19 cellular contexts compared by ENCODE assay signal in genomic region chr22:31348766-31349165, GRCh38. TPM values are rescaled to one million over a fixed set of nuclear protein-coding genes. Genes with fewer than 3 reads are reported as not detected.
DNase-seq lines count a peak whose midpoint lies in the region; FAIRE-seq and TF ChIP-seq lines count a peak whose summit lies in the region.
"Had no signal": no experiment of that assay in that cellular context is flagged by ENCODE, and none has a peak within 500 bp of the region (broad histone marks: within the 10 kb centered on the region; RNA-seq: fewer than 3 reads in every experiment).

No MANE protein-coding gene starts in this region.

- peaks cover 19% of the 10 kb centered on the region for H4K20me1 ChIP-seq in astrocyte (ENCODE audit: insufficient read depth, low read length)

- H3K4me1 Mint-ChIP-seq in activated CD4-positive, alpha-beta memory T cell treated with anti-CD3 and anti-CD28 coated beads, Interleukin-2, amount 10 ng/mL, durations not matched to agents 7 days and 5 days = peaks cover 23% of the 10 kb centered on the region
- H3K4me1 Mint-ChIP-seq in activated CD4-positive, alpha-beta memory T cell treated with anti-CD3 and anti-CD28 coated beads for 36 hours (ENCODE audit: low read depth) = peaks cover 16% of the 10 kb centered on the region
- peaks cover 8% of the 10 kb centered on the region for H3K4me1 Mint-ChIP-seq in astrocyte (ENCODE audit: low read depth, unreplicated experiment)
- H3K4me1 Mint-ChIP-seq in neural crest cell = peaks cover 34% of the 10 kb centered on the region

- no peak overlapping the region for H2AFZ ChIP-seq in astrocyte (ENCODE audit: low read depth, low read length)

- no peak overlapping the region for H3K4me3 ChIP-seq in HEK293 (ENCODE audit: low read depth, low read length)
- no peak overlapping the region for H3K4me3 ChIP-seq in astrocyte (ENCODE audit: insufficient read depth, low read depth, low read length)
- H3K4me3 ChIP-seq: K562 had no signal

- no peak overlapping the region for H3K9ac ChIP-seq in astrocyte (ENCODE audit: low read length)

- H3K27ac Mint-ChIP-seq in activated CD4-positive, alpha-beta memory T cell treated with anti-CD3 and anti-CD28 coated beads, Interleukin-2, amount 10 ng/mL, durations not matched to agents 7 days and 5 days = no peak overlapping the region
- H3K27ac Mint-ChIP-seq in activated CD4-positive, alpha-beta memory T cell treated with anti-CD3 and anti-CD28 coated beads for 36 hours = no peak overlapping the region
- H3K27ac Mint-ChIP-seq in astrocyte (ENCODE audit: unreplicated experiment) = no peak overlapping the region
- no peak overlapping the region for H3K27ac Mint-ChIP-seq in neural crest cell (ENCODE audit: unreplicated experiment)

- H3K27me3 Mint-ChIP-seq in activated CD4-positive, alpha-beta memory T cell treated with anti-CD3 and anti-CD28 coated beads, Interleukin-2, amount 10 ng/mL, durations not matched to agents 7 days and 5 days = no peaks in the 10 kb centered on the region
- H3K27me3 Mint-ChIP-seq in activated CD4-positive, alpha-beta memory T cell treated with anti-CD3 and anti-CD28 coated beads for 36 hours = no peaks in the 10 kb centered on the region
- H3K27me3 Mint-ChIP-seq in astrocyte (ENCODE audit: low read depth, unreplicated experiment) (peaks cover 2% of the 10 kb centered on the region), neural crest cell (ENCODE audit: low read depth) (no peaks in the 10 kb centered on the region)

- DNase-seq in activated CD4-positive, alpha-beta memory T cell treated with anti-CD3 and anti-CD28 coated beads, Interleukin-2, amount 10 ng/mL, durations not matched to agents 7 days and 5 days = no peak
- DNase-seq in activated CD4-positive, alpha-beta memory T cell treated with anti-CD3 and anti-CD28 coated beads for 36 hours = no peak
- no peak for DNase-seq in astrocyte (ENCODE audit: low read depth)
- DNase-seq in neural crest cell (ENCODE audit: low read depth, low spot score) = no peak
- no peak for DNase-seq in DMS 273 (lab: John Stamatoyannopoulos, UW; ENCODE audit: unreplicated experiment)
- DNase-seq in medulla oblongata (ENCODE audit: extremely low spot score) = no peak
- no peak for DNase-seq in NCI-H82 treated with DMSO at 0.1 percent for 48 hours (lab: John Stamatoyannopoulos, UW; ENCODE audit: unreplicated experiment)
- DNase-seq: HCEC 1CT, NCI-H1105, NCI-H1694 treated with DMSO at 0.1 percent for 48 hours, NCI-H2171, NCI-H446 treated with DMSO at 0.1 percent for 48 hours, NCI-H748 treated with DMSO at 0.1 percent for 48 hours, SIG-M5 had no signal

- H3K9me3 Mint-ChIP-seq in activated CD4-positive, alpha-beta memory T cell treated with anti-CD3 and anti-CD28 coated beads, Interleukin-2, amount 10 ng/mL, durations not matched to agents 7 days and 5 days = no peaks in the 10 kb centered on the region
- no peaks in the 10 kb centered on the region for H3K9me3 Mint-ChIP-seq in activated CD4-positive, alpha-beta memory T cell treated with anti-CD3 and anti-CD28 coated beads for 36 hours
- H3K9me3 Mint-ChIP-seq in astrocyte (ENCODE audit: unreplicated experiment) (no peaks in the 10 kb centered on the region), neural crest cell (no peaks in the 10 kb centered on the region)

- H3K4me1 ChIP-seq in HEK293 (ENCODE audit: control insufficient read depth, insufficient read depth, low read length) (peaks cover 16% of the 10 kb centered on the region), astrocyte (ENCODE audit: insufficient read depth, low read length) (peaks cover 26% of the 10 kb centered on the region)

- no peaks in the 10 kb centered on the region for H3K9me3 ChIP-seq in HEK293 (ENCODE audit: control insufficient read depth, insufficient read depth, low read depth, low read length)
- no peaks in the 10 kb centered on the region for H3K9me3 ChIP-seq in astrocyte (ENCODE audit: insufficient read depth, low read depth, low read length)

- TF ChIP-seq CTCF in HEK293 (tag by site-specific recombination; IDR thresholded peaks at IDR 0.05) (no peak), astrocyte (IDR thresholded peaks at IDR 0.05; ENCODE audit: insufficient read depth, low read depth, low read length) (no peak), neural crest cell (conservative IDR thresholded peaks at IDR 0.05) (no peak)

- H3K36me3 ChIP-seq in HEK293 (ENCODE audit: control insufficient read depth in 2 of 2, insufficient read depth in 1 of 2, low read length in 2 of 2) = peaks cover 0 to 14% of the 10 kb centered on the region in 2 experiments; a peak in 1 of 3 replicates
- H3K36me3 ChIP-seq in astrocyte (ENCODE audit: insufficient read depth, low read length) = no peaks in the 10 kb centered on the region

- peaks cover 12% of the 10 kb centered on the region for H3K36me3 Mint-ChIP-seq in activated CD4-positive, alpha-beta memory T cell treated with anti-CD3 and anti-CD28 coated beads, Interleukin-2, amount 10 ng/mL, durations not matched to agents 7 days and 5 days (ENCODE audit: low read depth)
- H3K36me3 Mint-ChIP-seq in activated CD4-positive, alpha-beta memory T cell treated with anti-CD3 and anti-CD28 coated beads for 36 hours = peaks cover 12% of the 10 kb centered on the region
- no peaks in the 10 kb centered on the region for H3K36me3 Mint-ChIP-seq in astrocyte (ENCODE audit: low read depth, unreplicated experiment)
- no peaks in the 10 kb centered on the region for H3K36me3 Mint-ChIP-seq in neural crest cell (ENCODE audit: low read depth)

- FAIRE-seq in astrocyte (lab: Jason Lieb, UNC) = no peak
- FAIRE-seq: D721Med, HTR-8/SVneo, K562, RCC 7860 had no signal

- H3K27ac ChIP-seq in HEK293 (ENCODE audit: extremely low read depth, low read depth, low read length) (0 out of 2 replicates have a peak overlapping the region, but pooled peaks have one; percentile 10), astrocyte (ENCODE audit: low read depth, low read length) (no peak overlapping the region)

- CTCF ChIA-PET in activated CD4-positive, alpha-beta memory T cell treated with anti-CD3 and anti-CD28 coated beads, Interleukin-2, amount 10 ng/mL, durations not matched to agents 7 days and 5 days (lab: Charles Lee) = no interaction called here
- CTCF ChIA-PET in activated CD4-positive, alpha-beta memory T cell treated with anti-CD3 and anti-CD28 coated beads for 36 hours (lab: Charles Lee) = no interaction called here
- CTCF ChIA-PET in HEK293 (lab: Yijun Ruan, JAX) = no interaction called here

- POLR2A ChIA-PET in activated CD4-positive, alpha-beta memory T cell treated with anti-CD3 and anti-CD28 coated beads, Interleukin-2, amount 10 ng/mL, durations not matched to agents 7 days and 5 days (lab: Charles Lee) = interaction anchor here (0.7 kb wide), 1 partner anchor 47 kb away, joined by 4 read pairs; no protein-coding TSS in a partner anchor
- POLR2A ChIA-PET in activated CD4-positive, alpha-beta memory T cell treated with anti-CD3 and anti-CD28 coated beads for 36 hours (lab: Charles Lee) = interaction anchor here (0.8 to 2.4 kb wide), 2 partner anchors 11 to 59 kb away, joined by 3 to 9 read pairs; no protein-coding TSS in a partner anchor
- POLR2A ChIA-PET in HEK293 (lab: Yijun Ruan, JAX) = interaction anchor here (1.5 kb wide), 1 partner anchor 42 kb away, joined by 4 read pairs; no protein-coding TSS in a partner anchor

- H3K4me2 ChIP-seq in astrocyte (ENCODE audit: low read length) = no peak overlapping the region

- no peaks in the 10 kb centered on the region for H3K27me3 ChIP-seq in astrocyte (ENCODE audit: insufficient read depth, low read length)

- H3K4me3 Mint-ChIP-seq in activated CD4-positive, alpha-beta memory T cell treated with anti-CD3 and anti-CD28 coated beads, Interleukin-2, amount 10 ng/mL, durations not matched to agents 7 days and 5 days = peak overlapping the region; percentile 17
- no peak overlapping the region for H3K4me3 Mint-ChIP-seq in activated CD4-positive, alpha-beta memory T cell treated with anti-CD3 and anti-CD28 coated beads for 36 hours
- H3K4me3 Mint-ChIP-seq in astrocyte (ENCODE audit: unreplicated experiment) (peak overlapping the region; percentile 27), neural crest cell (peak overlapping the region; percentile 94)

- H3K79me2 ChIP-seq in astrocyte (ENCODE audit: insufficient read depth, low read length) = peaks cover 19% of the 10 kb centered on the region

- intact Hi-C loops in activated CD4-positive, alpha-beta memory T cell treated with anti-CD3 and anti-CD28 coated beads for 36 hours (cut with micrococcal nuclease) = loop anchor here (5.0 kb wide), 1 partner anchor 189 kb away; no protein-coding TSS in a partner anchor

TF ChIP-seq in HEK293, 187 proteins besides CTCF, POLR2A, EP300 and RAD21:
- peak; percentile 61; the same call in 1 of the 2 replicates for TF ChIP-seq ZNF10 (tag by site-specific recombination; IDR thresholded peaks at IDR 0.05)
- no peak for TF ChIP-seq ZNF623 (tag by site-specific recombination; IDR thresholded peaks at IDR 0.05)
- no peak for TF ChIP-seq ZNF580 (tag by site-specific recombination; IDR thresholded peaks at IDR 0.05)
- no peak for TF ChIP-seq ZNF624 (tag by site-specific recombination; IDR thresholded peaks at IDR 0.05)
- TF ChIP-seq ZNF354C (tag by site-specific recombination; IDR thresholded peaks at IDR 0.05; ENCODE audit: borderline replicate concordance, low read depth) = no peak
- no peak for TF ChIP-seq ZNF791 (tag by site-specific recombination; IDR thresholded peaks at IDR 0.05)
- TF ChIP-seq ZNF792 (tag by site-specific recombination; IDR thresholded peaks at IDR 0.05) = no peak
TF ChIP-seq in HEK293: peak in this region for 1.

RNA-seq across cellular contexts. Expression of gene PATZ1, which starts 2.6 kb away (rescaled TPM):
- total RNA-seq in activated CD4-positive, alpha-beta memory T cell treated with anti-CD3 and anti-CD28 coated beads, Interleukin-2, amount 10 ng/mL, durations not matched to agents 7 days and 5 days = 10 to 100 TPM; 18.6 to 19.5 TPM
- 10 to 100 TPM; 19.8 to 20.0 TPM for total RNA-seq in activated CD4-positive, alpha-beta memory T cell treated with anti-CD3 and anti-CD28 coated beads for 36 hours
- total RNA-seq in astrocyte (20.1 and 24.0 TPM in 2 replicates), neural crest cell (104 and 105 TPM in 2 replicates)

RNA-seq across cellular contexts. Expression of gene DRG1, which starts 50.6 kb away (rescaled TPM):
- total RNA-seq in activated CD4-positive, alpha-beta memory T cell treated with anti-CD3 and anti-CD28 coated beads, Interleukin-2, amount 10 ng/mL, durations not matched to agents 7 days and 5 days = 10 to 100 TPM; 73.4 to 86.4 TPM
- 100 to 1,000 TPM in 1 of 2 experiments, 10 to 100 TPM in 1; 97.1 to 116 TPM for total RNA-seq in activated CD4-positive, alpha-beta memory T cell treated with anti-CD3 and anti-CD28 coated beads for 36 hours
- 56.7 and 59.6 TPM in 2 replicates for total RNA-seq in astrocyte
- total RNA-seq in neural crest cell = 80.5 and 84.1 TPM in 2 replicates

RNA-seq across cellular contexts. Expression of gene PIK3IP1, which starts 56.5 kb away (rescaled TPM):
- total RNA-seq in activated CD4-positive, alpha-beta memory T cell treated with anti-CD3 and anti-CD28 coated beads, Interleukin-2, amount 10 ng/mL, durations not matched to agents 7 days and 5 days = 10 to 100 TPM; 56.4 to 57.8 TPM
- total RNA-seq in activated CD4-positive, alpha-beta memory T cell treated with anti-CD3 and anti-CD28 coated beads for 36 hours = 10 to 100 TPM; 18.8 to 19.1 TPM
- 21.4 and 22.3 TPM in 2 replicates for total RNA-seq in astrocyte
- 1.8 and 2.3 TPM in 2 replicates for total RNA-seq in neural crest cell
